In the genomic region with DNA sequence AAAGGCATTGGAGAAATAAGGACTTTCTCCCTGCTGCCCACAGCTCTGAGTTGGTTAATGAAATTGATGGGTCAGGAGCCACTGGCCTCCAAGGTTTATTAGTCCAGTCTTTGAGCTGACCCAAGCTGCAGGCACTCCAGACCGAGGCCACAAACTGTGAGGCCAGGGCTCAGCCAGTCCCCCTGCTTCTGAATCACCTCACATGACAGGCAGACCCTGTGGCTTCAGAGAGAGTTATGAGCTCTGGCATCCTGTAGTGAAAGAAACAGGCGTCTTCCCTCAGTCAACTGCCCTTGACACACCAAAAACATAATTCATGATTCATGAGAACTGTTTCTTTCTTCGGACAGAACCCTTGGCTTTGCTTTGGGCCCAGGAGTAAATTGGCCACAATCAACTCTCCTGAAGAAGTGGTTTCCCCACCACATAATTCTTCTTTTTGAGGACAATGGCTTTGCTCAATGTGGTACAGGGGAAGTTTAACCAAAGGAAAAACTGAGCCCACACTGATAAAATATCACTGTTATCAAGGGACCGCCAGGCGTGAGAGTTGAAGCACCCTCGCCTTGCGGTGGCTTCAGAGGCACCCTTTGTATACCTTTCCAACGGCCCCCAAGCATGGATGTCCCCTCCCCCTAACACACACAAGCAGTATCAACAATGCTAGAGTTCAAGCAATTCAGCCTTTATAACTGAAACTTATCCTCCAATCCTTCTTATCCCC, we compare ENCODE assay signal across 21 cellular contexts.
DNase-seq lines count a peak whose midpoint lies in the region; ATAC-seq, FAIRE-seq and TF ChIP-seq lines count a peak whose summit lies in the region.
"Had no signal": no experiment of that assay in that cellular context is flagged by ENCODE, and none has a peak within 500 bp of the region (broad histone marks: within the 10 kb centered on the region; RNA-seq: fewer than 3 reads in every experiment).

No MANE protein-coding gene starts in this region.

- H3K9me3 ChIP-seq in K562 (replicated peaks; ENCODE audit: control insufficient read depth, insufficient read depth, low read depth, low read length) (no peaks in the 10 kb centered on the region), mesodermal cell (ENCODE audit: control insufficient read depth, low read length) (no peaks in the 10 kb centered on the region), tibial artery (no peaks in the 10 kb centered on the region), psoas muscle (no peaks in the 10 kb centered on the region)
- H3K9me3 ChIP-seq: MG63 had no signal

- H2AFZ ChIP-seq in K562 (ENCODE audit: low read depth, low read length) = peak overlapping the region; percentile 62
- H2AFZ ChIP-seq: GM23338 had no signal

- TF ChIP-seq RAD21 in K562 (CRISPR knock-in tag; conservative IDR thresholded peaks at IDR 0.05 in 1 of 2, IDR thresholded peaks at IDR 0.05 in 1 of 2) = no peak

- no peaks in the 10 kb centered on the region for H4K20me1 ChIP-seq in K562 (replicated peaks; ENCODE audit: control insufficient read depth, insufficient read depth, low read length)

- H3K79me2 ChIP-seq in K562 (ENCODE audit: control insufficient read depth, insufficient read depth, low read length) = no peaks in the 10 kb centered on the region

- peak overlapping the region; percentile 20; the same call in 2 of the 3 replicates for H3K27ac ChIP-seq in K562 (ENCODE audit: extremely low read depth, low read depth, low read length)
- peak overlapping the region; percentile 62 for H3K27ac ChIP-seq in mesodermal cell (ENCODE audit: low read depth, low read length, severe bottlenecking)
- no peak overlapping the region for H3K27ac ChIP-seq in tibial artery
- H3K27ac ChIP-seq in psoas muscle = no peak overlapping the region

- BruUV-seq in K562 (replicated peaks; lab: Mats Ljungman, UMichigan) = no TSS peak

- TF ChIP-seq EP300 in K562 (IDR thresholded peaks at IDR 0.05; ENCODE audit: low read length) = peak; percentile 45; the same call in 1 of the 2 replicates

- peak; percentile 65 for ATAC-seq in K562
- no peak for ATAC-seq in psoas muscle
- ATAC-seq in omental fat pad (ENCODE audit: low FRiP score) = no peak
- ATAC-seq: GM23338, HCT116, Panc1 had no signal

- POLR2A ChIA-PET in K562 (lab: Yijun Ruan, JAX) = interaction anchor here (0.7 kb wide), 1 partner anchor 283 kb away, joined by 3 read pairs; no protein-coding TSS in a partner anchor

- intact Hi-C loops in K562 (cut with micrococcal nuclease) = no loop called here
- intact Hi-C loops in tibial artery (cut with DNase I; ENCODE audit: low total_unique reads) = no loop called here
- intact Hi-C loops in psoas muscle (cut with DNase I) = no loop called here

- H3K4me2 ChIP-seq in K562 (ENCODE audit: insufficient read depth, low read length) = no peak overlapping the region
- H3K4me2 ChIP-seq: GM23338 had no signal

- 1% methylated on average over 8 of the region's 8 CpGs for WGBS in K562 (ENCODE audit: insufficient coverage, low coverage, missing lambda C conversion rate)
- 80 to 92% methylated on average over 2 to 7 of the region's 8 CpGs for WGBS in mesodermal cell (ENCODE audit: insufficient coverage in 2 of 2), 2 experiments
- WGBS in psoas muscle, 3 donors = 68 to 74% (median 70%) methylated on average over 8 of the region's 8 CpGs

- TF ChIP-seq CTCF in K562 (IDR thresholded peaks at IDR 0.05 in 2 of 3, conservative IDR thresholded peaks at IDR 0.05 in 1 of 3; ENCODE audit: insufficient read depth in 2 of 3, low read depth in 1 of 3, low read length in 3 of 3) = no peak
- TF ChIP-seq CTCF in tibial artery (IDR thresholded peaks at IDR 0.05) = no peak
- TF ChIP-seq CTCF in psoas muscle (IDR thresholded peaks at IDR 0.05) = no peak
- TF ChIP-seq CTCF in omental fat pad (IDR thresholded peaks at IDR 0.05) = no peak

- TF ChIP-seq POLR2A in K562 (conservative IDR thresholded peaks at IDR 0.05) = no peak

- H3K9ac ChIP-seq in K562 (ENCODE audit: insufficient read depth in 1 of 2, low read depth in 2 of 2, low read length in 2 of 2) = no peak overlapping the region

- H3K4me3 ChIP-seq in K562 = no peak overlapping the region
- no peak overlapping the region for H3K4me3 ChIP-seq in mesodermal cell (ENCODE audit: extremely low read depth, insufficient read depth, low read length, poor library complexity, severe bottlenecking)
- no peak overlapping the region for H3K4me3 ChIP-seq in tibial artery
- no peak overlapping the region for H3K4me3 ChIP-seq in psoas muscle
- H3K4me3 ChIP-seq: GM23338, MG63 had no signal

- CTCF ChIA-PET in K562 (lab: Yijun Ruan, JAX; ENCODE audit: low intra/inter-chr PET ratio) = no interaction called here

- H3K4me1 ChIP-seq in K562 (replicated peaks in 1 of 2; ENCODE audit: control insufficient read depth in 2 of 2, insufficient read depth in 2 of 2, low read length in 2 of 2) = peaks cover 0 to 8% of the 10 kb centered on the region in 2 experiments; a peak in 3 of 5 replicates
- H3K4me1 ChIP-seq in mesodermal cell (ENCODE audit: control insufficient read depth, insufficient read depth, low read length, poor library complexity, severe bottlenecking) = peaks cover 16% of the 10 kb centered on the region
- no peaks in the 10 kb centered on the region for H3K4me1 ChIP-seq in tibial artery
- H3K4me1 ChIP-seq in psoas muscle = no peaks in the 10 kb centered on the region

- DNase-seq in ELF-1 (ENCODE audit: low read depth, low spot score) (peak; percentile 20), OCI-M1 (lab: John Stamatoyannopoulos, UW) (peak; percentile 93), K562 (ENCODE audit: extremely low read depth in 1 of 4, low spot score in 3 of 4) (peak; percentile 24 to 75 (median 38)), tibial artery (no peak), putamen (ENCODE audit: low spot score) (no peak), psoas muscle (no peak), omental fat pad (ENCODE audit: low spot score) (no peak)
- DNase-seq: COR-L47, DMS 273 treated with DMSO at 0.1 percent for 48 hours, GF-D8, Karpas-422, MG63, NCI-H1048, NCI-H1436 treated with DMSO at 0.1 percent for 48 hours, NCI-H2029, NCI-H2171, NCI-H526 had no signal

- no peaks in the 10 kb centered on the region for H3K36me3 ChIP-seq in K562 (ENCODE audit: control insufficient read depth, insufficient read depth, low read length)
- no peaks in the 10 kb centered on the region for H3K36me3 ChIP-seq in mesodermal cell (ENCODE audit: control insufficient read depth, insufficient read depth, low read length)
- H3K36me3 ChIP-seq in tibial artery = no peaks in the 10 kb centered on the region
- H3K36me3 ChIP-seq in psoas muscle (ENCODE audit: insufficient read depth in 1 of 2, low read depth in 1 of 2) = no peaks in the 10 kb centered on the region
- H3K36me3 ChIP-seq: MG63 had no signal

- no peaks in the 10 kb centered on the region for H3K9me1 ChIP-seq in K562 (ENCODE audit: control insufficient read depth, insufficient read depth, low read length)

- H3K27me3 ChIP-seq in K562 (ENCODE audit: control insufficient read depth in 2 of 2, insufficient read depth in 2 of 2, low read length in 2 of 2) (no peaks in the 10 kb centered on the region), tibial artery (no peaks in the 10 kb centered on the region), psoas muscle (ENCODE audit: insufficient read depth in 3 of 3, low read length in 2 of 3) (peaks cover 0 to 4% (median 0%) of the 10 kb centered on the region in 3 donors)
- H3K27me3 ChIP-seq: MG63 had no signal

- in situ Hi-C loops in K562 (cut with MboI) = no loop called here

- peak; percentile 72 for FAIRE-seq in K562 (lab: Jason Lieb, UNC)

TF ChIP-seq in K562, 482 proteins besides CTCF, POLR2A, EP300 and RAD21 (continues in another document):
- TF ChIP-seq KLF16 (IDR thresholded peaks at IDR 0.05) = peak; percentile 76
- TF ChIP-seq TCF3 (CRISPR knock-in tag; IDR thresholded peaks at IDR 0.05) = peak; percentile 59; the same call in 1 of the 2 replicates
- peak; percentile 67 for TF ChIP-seq ZNF766 (CRISPR knock-in tag; conservative IDR thresholded peaks at IDR 0.05)
- TF ChIP-seq, protein P1, sequence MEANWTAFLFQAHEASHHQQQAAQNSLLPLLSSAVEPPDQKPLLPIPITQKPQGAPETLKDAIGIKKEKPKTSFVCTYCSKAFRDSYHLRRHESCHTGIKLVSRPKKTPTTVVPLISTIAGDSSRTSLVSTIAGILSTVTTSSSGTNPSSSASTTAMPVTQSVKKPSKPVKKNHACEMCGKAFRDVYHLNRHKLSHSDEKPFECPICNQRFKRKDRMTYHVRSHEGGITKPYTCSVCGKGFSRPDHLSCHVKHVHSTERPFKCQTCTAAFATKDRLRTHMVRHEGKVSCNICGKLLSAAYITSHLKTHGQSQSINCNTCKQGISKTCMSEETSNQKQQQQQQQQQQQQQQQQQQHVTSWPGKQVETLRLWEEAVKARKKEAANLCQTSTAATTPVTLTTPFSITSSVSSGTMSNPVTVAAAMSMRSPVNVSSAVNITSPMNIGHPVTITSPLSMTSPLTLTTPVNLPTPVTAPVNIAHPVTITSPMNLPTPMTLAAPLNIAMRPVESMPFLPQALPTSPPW (CRISPR knock-in tag; IDR thresholded peaks at IDR 0.05) = peak; percentile 59; the same call in 1 of the 2 replicates
- TF ChIP-seq TCFL5 (CRISPR knock-in tag; conservative IDR thresholded peaks at IDR 0.05) = no peak
- TF ChIP-seq, protein P2, sequence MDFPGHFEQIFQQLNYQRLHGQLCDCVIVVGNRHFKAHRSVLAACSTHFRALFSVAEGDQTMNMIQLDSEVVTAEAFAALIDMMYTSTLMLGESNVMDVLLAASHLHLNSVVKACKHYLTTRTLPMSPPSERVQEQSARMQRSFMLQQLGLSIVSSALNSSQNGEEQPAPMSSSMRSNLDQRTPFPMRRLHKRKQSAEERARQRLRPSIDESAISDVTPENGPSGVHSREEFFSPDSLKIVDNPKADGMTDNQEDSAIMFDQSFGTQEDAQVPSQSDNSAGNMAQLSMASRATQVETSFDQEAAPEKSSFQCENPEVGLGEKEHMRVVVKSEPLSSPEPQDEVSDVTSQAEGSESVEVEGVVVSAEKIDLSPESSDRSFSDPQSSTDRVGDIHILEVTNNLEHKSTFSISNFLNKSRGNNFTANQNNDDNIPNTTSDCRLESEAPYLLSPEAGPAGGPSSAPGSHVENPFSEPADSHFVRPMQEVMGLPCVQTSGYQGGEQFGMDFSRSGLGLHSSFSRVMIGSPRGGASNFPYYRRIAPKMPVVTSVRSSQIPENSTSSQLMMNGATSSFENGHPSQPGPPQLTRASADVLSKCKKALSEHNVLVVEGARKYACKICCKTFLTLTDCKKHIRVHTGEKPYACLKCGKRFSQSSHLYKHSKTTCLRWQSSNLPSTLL (IDR thresholded peaks at IDR 0.05) = no peak
- no peak for TF ChIP-seq FOXK2 (conservative IDR thresholded peaks at IDR 0.05 in 1 of 2, IDR thresholded peaks at IDR 0.05 in 1 of 2; ENCODE audit: low read depth in 2 of 2)
- peak; percentile 65; the same call in 1 of the 2 replicates for TF ChIP-seq PML (IDR thresholded peaks at IDR 0.05; ENCODE audit: low read length)
- peak in 1 of 2 experiments; percentile 38; a peak in 1 of 4 replicates for TF ChIP-seq ETV6 (IDR thresholded peaks at IDR 0.05; ENCODE audit: borderline replicate concordance in 1 of 2, low read depth in 2 of 2, low read length in 1 of 2)
- no peak for TF ChIP-seq ETV6 (CRISPR knock-in tag; IDR thresholded peaks at IDR 0.05; ENCODE audit: borderline replicate concordance)
- TF ChIP-seq CREB1 (IDR thresholded peaks at IDR 0.05) = peak; percentile 27; the same call in 1 of the 2 replicates
- no peak for TF ChIP-seq CREB1 (CRISPR knock-in tag; IDR thresholded peaks at IDR 0.05)

Comparison
In these comparisons a context has a peak if more than half of its experiments do, and no peak if none do; other contexts are left out.
1. DNase-seq: peak in ELF-1 (single experiment), OCI-M1 (single experiment) and K562 (4 of 4); none in tibial artery (0 of 2), putamen (single experiment), psoas muscle (0 of 2) and omental fat pad (single experiment).
2. H3K27ac ChIP-seq: peak in K562 (single experiment) and mesodermal cell (single experiment); none in tibial artery (0 of 2) and psoas muscle (single experiment).